In the genomic region with DNA sequence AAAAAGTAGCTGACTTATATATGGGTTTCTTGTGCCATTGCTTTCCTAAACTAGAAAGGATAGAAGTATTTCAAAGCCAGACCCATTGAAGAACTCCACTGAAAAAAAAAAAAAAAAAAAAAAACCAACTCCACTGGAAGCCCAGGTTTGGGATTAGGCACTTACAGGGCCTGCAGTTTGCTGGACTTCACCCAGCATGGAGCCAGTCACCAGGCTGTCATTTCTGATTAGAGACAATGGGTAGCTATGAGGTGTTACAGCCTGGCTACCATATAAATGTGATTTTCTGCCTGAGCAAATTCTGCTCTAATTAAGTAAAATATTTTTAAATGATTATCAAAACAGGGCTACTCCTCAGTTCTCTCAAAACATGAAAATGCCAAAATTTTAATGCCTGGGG, we compare ENCODE assay signal across 19 cellular contexts. TPM values are rescaled to one million over a fixed set of nuclear protein-coding genes. Genes with fewer than 3 reads are reported as not detected.
DNase-seq lines count a peak whose midpoint lies in the region; ATAC-seq, FAIRE-seq and TF ChIP-seq lines count a peak whose summit lies in the region.
"Had no signal": no experiment of that assay in that cellular context is flagged by ENCODE, and none has a peak within 500 bp of the region (broad histone marks: within the 10 kb centered on the region; RNA-seq: fewer than 3 reads in every experiment).

No MANE protein-coding gene starts in this region.

- no peaks in the 10 kb centered on the region for H3K36me3 ChIP-seq in H7 (replicated peaks; ENCODE audit: control insufficient read depth, insufficient read depth, low read length)
- no peaks in the 10 kb centered on the region for H3K36me3 ChIP-seq in astrocyte (ENCODE audit: insufficient read depth, low read length)
- H3K36me3 ChIP-seq: Peyer's patch had no signal

- no peak overlapping the region for H2AFZ ChIP-seq in astrocyte (ENCODE audit: low read depth, low read length)

- H3K9me3 ChIP-seq in astrocyte (ENCODE audit: insufficient read depth, low read depth, low read length): no peaks in the 10 kb centered on the region
- H3K9me3 ChIP-seq: Peyer's patch had no signal

- peaks cover 3% of the 10 kb centered on the region for H3K4me1 ChIP-seq in astrocyte (ENCODE audit: insufficient read depth, low read length)
- H3K4me1 ChIP-seq: Peyer's patch had no signal

- no peaks in the 10 kb centered on the region for H4K20me1 ChIP-seq in astrocyte (ENCODE audit: insufficient read depth, low read length)

- no peaks in the 10 kb centered on the region for H3K36me3 Mint-ChIP-seq in astrocyte (ENCODE audit: low read depth, unreplicated experiment)
- H3K36me3 Mint-ChIP-seq: CD14-positive monocyte had no signal

- peaks cover 7% of the 10 kb centered on the region for H3K4me1 Mint-ChIP-seq in astrocyte (ENCODE audit: low read depth, unreplicated experiment)
- H3K4me1 Mint-ChIP-seq: CD14-positive monocyte had no signal

- peak overlapping the region; percentile 57 for H3K4me2 ChIP-seq in astrocyte (ENCODE audit: low read length)

- H3K27me3 Mint-ChIP-seq in astrocyte (ENCODE audit: low read depth, unreplicated experiment): no peaks in the 10 kb centered on the region

- no peak overlapping the region for H3K9ac ChIP-seq in astrocyte (ENCODE audit: low read length)
- H3K9ac ChIP-seq: KMS-11 had no signal

- no peak overlapping the region for H3K4me3 Mint-ChIP-seq in astrocyte (ENCODE audit: unreplicated experiment)
- H3K4me3 Mint-ChIP-seq: CD14-positive monocyte had no signal

- no peaks in the 10 kb centered on the region for H3K79me2 ChIP-seq in astrocyte (ENCODE audit: insufficient read depth, low read length)

- TF ChIP-seq CTCF in astrocyte (IDR thresholded peaks at IDR 0.05; ENCODE audit: insufficient read depth, low read depth, low read length) (no peak), fibroblast of mammary gland (conservative IDR thresholded peaks at IDR 0.05; ENCODE audit: control insufficient read depth, insufficient read depth, low read depth, low read length) (no peak), retinal pigment epithelial cell (conservative IDR thresholded peaks at IDR 0.05; ENCODE audit: low read depth, low read length) (no peak)

- H3K27me3 ChIP-seq in H7 (ENCODE audit: control insufficient read depth, insufficient read depth, low read length) (no peaks in the 10 kb centered on the region), astrocyte (ENCODE audit: insufficient read depth, low read length) (no peaks in the 10 kb centered on the region)
- H3K27me3 ChIP-seq: Peyer's patch had no signal

- no peak for FAIRE-seq in astrocyte (lab: Jason Lieb, UNC)
- FAIRE-seq: GM19239 had no signal

- H3K4me3 ChIP-seq in H7 (ENCODE audit: insufficient read depth, low read depth, low read length): no peak overlapping the region
- no peak overlapping the region for H3K4me3 ChIP-seq in astrocyte (ENCODE audit: insufficient read depth, low read depth, low read length)
- H3K4me3 ChIP-seq in fibroblast of mammary gland (ENCODE audit: control insufficient read depth, low read depth, low read length): no peak overlapping the region
- no peak overlapping the region for H3K4me3 ChIP-seq in retinal pigment epithelial cell (ENCODE audit: low read length)
- H3K4me3 ChIP-seq: Peyer's patch had no signal

- ATAC-seq in HG03045 (IDR thresholded peaks at IDR 0.05; ENCODE audit: unreplicated experiment): no peak
- ATAC-seq: HCT116, Right ventricle myocardium inferior had no signal

- H3K27ac Mint-ChIP-seq in astrocyte (ENCODE audit: unreplicated experiment): no peak overlapping the region
- H3K27ac Mint-ChIP-seq: CD14-positive monocyte had no signal

- peaks cover 3% of the 10 kb centered on the region for H3K9me3 Mint-ChIP-seq in astrocyte (ENCODE audit: unreplicated experiment)

- H3K27ac ChIP-seq in astrocyte (ENCODE audit: low read depth, low read length): peak overlapping the region; percentile 42
- H3K27ac ChIP-seq: KMS-11, Peyer's patch had no signal

- DNase-seq in H7 (peak; percentile 41), astrocyte (ENCODE audit: low read depth) (no peak), fibroblast of mammary gland (ENCODE audit: low read depth) (peak; percentile 2), retinal pigment epithelial cell (ENCODE audit: low read depth) (peak; percentile 49), NCI-H2196 treated with DMSO at 0.1 percent for 48 hours (lab: John Stamatoyannopoulos, UW; ENCODE audit: unreplicated experiment) (no peak), cerebellar nuclear complex (lab: John Stamatoyannopoulos, UW) (no peak), T1000 (lab: John Stamatoyannopoulos, UW) (no peak)
- DNase-seq: DMS 273 treated with DMSO at 0.1 percent for 48 hours, NCI-H1048, NCI-H2081 treated with DMSO at 0.1 percent for 48 hours, NCI-H524 treated with DMSO at 0.1 percent for 48 hours, Peyer's patch had no signal

RNA-seq across cellular contexts. Expression of gene HS6ST2, which starts 49.5 kb away (rescaled TPM):
- total RNA-seq in H7 (2014; rRNA removed; shearing (Covaris generic)): 6.8 and 9.3 TPM in 2 replicates
- total RNA-seq in astrocyte: 12.9 and 15.0 TPM in 2 replicates
- total RNA-seq: M059J, Peyer's patch had no signal

Comparison
In these comparisons a context has a peak if more than half of its experiments do, and no peak if none do; other contexts are left out.
1. DNase-seq: peak in H7 (single experiment), fibroblast of mammary gland (single experiment) and retinal pigment epithelial cell (single experiment); none in astrocyte (single experiment), NCI-H2196 treated with DMSO at 0.1 percent for 48 hours (single experiment), cerebellar nuclear complex (0 of 2) and T1000 (single experiment).